Comparison of ENCODE assay signal across 21 cellular contexts in genomic region chr13:26433776-26434175, GRCh38.
"Had no signal": no experiment of that assay in that cellular context is flagged by ENCODE, and none has a peak within 500 bp of the region (broad histone marks: within the 10 kb centered on the region; RNA-seq: fewer than 3 reads in every experiment).

No MANE protein-coding gene starts in this region.

- H3K4me3 ChIP-seq: coronary artery, dorsolateral prefrontal cortex, esophagus muscularis mucosa, gastroesophageal sphincter, heart left ventricle, hepatocyte, left ventricle myocardium inferior, lower lobe of right lung, mucosa of descending colon had no signal

- H3K27ac ChIP-seq: coronary artery, dorsolateral prefrontal cortex, foreskin keratinocyte, gastroesophageal sphincter, heart left ventricle, hepatocyte, left ventricle myocardium inferior, lower lobe of right lung had no signal

- H3K36me3 ChIP-seq: esophagus muscularis mucosa, gastroesophageal sphincter, heart left ventricle, left ventricle myocardium inferior, lower lobe of right lung had no signal

- H3K4me1 ChIP-seq: foreskin keratinocyte, heart left ventricle, lower lobe of right lung had no signal

- DNase-seq: cerebellar nuclear complex; dermis blood vessel endothelial cell; dorsolateral prefrontal cortex; effector CD4-positive, alpha-beta T cell; effector memory CD4-positive, alpha-beta T cell; foreskin keratinocyte; heart left ventricle; hypothalamus; immature natural killer cell; islet precursor cell; kidney; kidney glomerular epithelial cell; left colon; left ventricle myocardium inferior; lower lobe of right lung; mesenchymal stem cell; mucosa of descending colon had no signal

- H3K27me3 ChIP-seq: dorsolateral prefrontal cortex, esophagus muscularis mucosa, gastroesophageal sphincter, heart left ventricle, hepatocyte had no signal
